8 cellular contexts compared by ENCODE assay signal in genomic region chr1:11790880-11791715, GRCh38. TPM values are rescaled to one million over a fixed set of nuclear protein-coding genes. Genes with fewer than 3 reads are reported as not detected.
DNase-seq lines count a peak whose midpoint lies in the region; ATAC-seq, FAIRE-seq and TF ChIP-seq lines count a peak whose summit lies in the region.

No MANE protein-coding gene starts in this region.

- DNase-seq in RWPE1 (ENCODE audit: low spot score) = peak; percentile 52
- DNase-seq in fibroblast of pulmonary artery (ENCODE audit: low read depth) = peak; percentile 98
- no peak for DNase-seq in HTR-8/SVneo (ENCODE audit: insufficient read length, low spot score)
- DNase-seq in naive thymus-derived CD8-positive, alpha-beta T cell = no peak

- peak overlapping the region; percentile 13 to 95 (median 78); a peak in 19 of 22 replicates for H3K27ac ChIP-seq in BLaER1 treated with 17β-estradiol and CSF1 and Interleukin-3, amounts not matched to agents 10 nM and 100 nM
- H3K27ac ChIP-seq in RWPE1 (peak overlapping the region; percentile 78), parathyroid adenoma (peak overlapping the region; percentile 87)

- no peaks in the 10 kb centered on the region; a peak in 2 of 22 replicates for H4K20me1 ChIP-seq in BLaER1 treated with 17β-estradiol and CSF1 and Interleukin-3, amounts not matched to agents 10 nM and 100 nM

- peak overlapping the region; percentile 53 to 96 (median 82) for H3K4me2 ChIP-seq in BLaER1 treated with 17β-estradiol and CSF1 and Interleukin-3, amounts not matched to agents 10 nM and 100 nM
- H3K4me2 ChIP-seq in parathyroid adenoma (ENCODE audit: low read length) = no peak overlapping the region

- H3K79me2 ChIP-seq in parathyroid adenoma = no peaks in the 10 kb centered on the region

- FAIRE-seq in HTR-8/SVneo (lab: Jason Lieb, UNC) = no peak

- H3K27me3 Mint-ChIP-seq in naive thymus-derived CD8-positive, alpha-beta T cell = no peaks in the 10 kb centered on the region

- ATAC-seq in GM18505 (IDR thresholded peaks at IDR 0.05; ENCODE audit: unreplicated experiment) = no peak
- ATAC-seq in HG03135 (IDR thresholded peaks at IDR 0.05; ENCODE audit: unreplicated experiment) = no peak
- ATAC-seq in naive thymus-derived CD8-positive, alpha-beta T cell = no peak

- H3K9ac ChIP-seq in BLaER1 treated with 17β-estradiol and CSF1 and Interleukin-3, amounts not matched to agents 10 nM and 100 nM = peak overlapping the region in 10 of 11 experiments; percentile 37 to 77 (median 62); a peak in 17 of 22 replicates
- no peak overlapping the region for H3K9ac ChIP-seq in parathyroid adenoma

- no peaks in the 10 kb centered on the region for H3K9me3 ChIP-seq in BLaER1 treated with 17β-estradiol and CSF1 and Interleukin-3, amounts not matched to agents 10 nM and 100 nM (replicated peaks in 1 of 11)
- no peaks in the 10 kb centered on the region for H3K9me3 ChIP-seq in parathyroid adenoma (ENCODE audit: control insufficient read depth, low read length)

- no peak for TF ChIP-seq POLR2A in GM18505 (IDR thresholded peaks at IDR 0.05; ENCODE audit: borderline replicate concordance, extremely low read depth, insufficient read depth, insufficient read length)

- H3K4me3 Mint-ChIP-seq in naive thymus-derived CD8-positive, alpha-beta T cell = no peak overlapping the region

- H3K36me3 ChIP-seq in BLaER1 treated with 17β-estradiol and CSF1 and Interleukin-3, amounts not matched to agents 10 nM and 100 nM = peaks cover 26 to 65% (median 40%) of the 10 kb centered on the region in 11 experiments
- no peaks in the 10 kb centered on the region for H3K36me3 ChIP-seq in parathyroid adenoma (ENCODE audit: control insufficient read depth, insufficient read depth, low read length)

- peaks cover 0 to 14% (median 6%) of the 10 kb centered on the region in 4 donors for H3K4me1 Mint-ChIP-seq in naive thymus-derived CD8-positive, alpha-beta T cell

- CTCF ChIA-PET in RWPE1 (lab: Yijun Ruan, JAX) = no interaction called here

- H3K4me1 ChIP-seq in BLaER1 treated with 17β-estradiol and CSF1 and Interleukin-3, amounts not matched to agents 10 nM and 100 nM = peaks cover 38 to 72% (median 63%) of the 10 kb centered on the region in 10 experiments
- H3K4me1 ChIP-seq in parathyroid adenoma = peaks cover 10% of the 10 kb centered on the region

- no peaks in the 10 kb centered on the region for H3K27me3 ChIP-seq in BLaER1 treated with 17β-estradiol and CSF1 and Interleukin-3, amounts not matched to agents 10 nM and 100 nM
- no peaks in the 10 kb centered on the region for H3K27me3 ChIP-seq in parathyroid adenoma (ENCODE audit: control insufficient read depth, insufficient read depth, low read length)

- peak overlapping the region in 5 of 10 experiments; percentile 11 to 48 (median 19); a peak in 6 of 20 replicates for H3K4me3 ChIP-seq in BLaER1 treated with 17β-estradiol and CSF1 and Interleukin-3, amounts not matched to agents 10 nM and 100 nM
- H3K4me3 ChIP-seq in fibroblast of pulmonary artery (replicated peaks; ENCODE audit: low read depth, low read length) = no peak overlapping the region
- no peak overlapping the region for H3K4me3 ChIP-seq in parathyroid adenoma (ENCODE audit: low read depth, low read length)

- peak overlapping the region in 5 of 10 donors; percentile 35 to 83 (median 38) for H3K27ac Mint-ChIP-seq in naive thymus-derived CD8-positive, alpha-beta T cell

- no peaks in the 10 kb centered on the region for H3K9me3 Mint-ChIP-seq in naive thymus-derived CD8-positive, alpha-beta T cell

- POLR2A ChIA-PET in RWPE1 (lab: Yijun Ruan, JAX; ENCODE audit: low non-redundant PET) = no interaction called here
- POLR2A ChIA-PET in naive thymus-derived CD8-positive, alpha-beta T cell (lab: Charles Lee) = no interaction called here

- H2AFZ ChIP-seq in parathyroid adenoma = no peak overlapping the region

- H3K36me3 Mint-ChIP-seq in naive thymus-derived CD8-positive, alpha-beta T cell = peaks cover 0 to 36% (median 14%) of the 10 kb centered on the region in 3 donors

- TF ChIP-seq CTCF in RWPE1 (conservative IDR thresholded peaks at IDR 0.05; ENCODE audit: low read depth) (no peak), fibroblast of pulmonary artery (IDR thresholded peaks at IDR 0.05; ENCODE audit: low read length, missing control alignments) (no peak), parathyroid adenoma (IDR thresholded peaks at IDR 0.05) (no peak)

RNA-seq across cellular contexts. Expression of gene MTHFR, which starts 14.7 kb away (rescaled TPM):
- total RNA-seq in naive thymus-derived CD8-positive, alpha-beta T cell = 10 to 100 TPM; 63.9 to 71.7 TPM
- 1 to 10 TPM; 3.7 to 9.5 (median 8.0) TPM for polyA plus RNA-seq in naive thymus-derived CD8-positive, alpha-beta T cell

RNA-seq across cellular contexts. Expression of gene CLCN6, which starts 14.9 kb away (rescaled TPM):
- total RNA-seq in naive thymus-derived CD8-positive, alpha-beta T cell = 10 to 100 TPM; 26.8 to 31.8 TPM
- 1 to 10 TPM; 1.2 to 2.8 (median 2.1) TPM for polyA plus RNA-seq in naive thymus-derived CD8-positive, alpha-beta T cell

RNA-seq across cellular contexts. Expression of gene C1orf167, which starts 29.1 kb away (rescaled TPM):
- not detected for total RNA-seq in naive thymus-derived CD8-positive, alpha-beta T cell
- polyA plus RNA-seq in naive thymus-derived CD8-positive, alpha-beta T cell = not detected

RNA-seq across cellular contexts. Expression of gene AGTRAP, which starts 55.2 kb away (rescaled TPM):
- 10 to 100 TPM; 16.7 to 19.3 TPM for total RNA-seq in naive thymus-derived CD8-positive, alpha-beta T cell
- polyA plus RNA-seq in naive thymus-derived CD8-positive, alpha-beta T cell = 100 to 1,000 TPM in 1 of 3 donors, 10 to 100 TPM in 2; 57.3 to 106 (median 90.0) TPM

RNA-seq across cellular contexts. Expression of gene NPPA, which starts 56.5 kb away (rescaled TPM):
- total RNA-seq in naive thymus-derived CD8-positive, alpha-beta T cell = not detected
- polyA plus RNA-seq in naive thymus-derived CD8-positive, alpha-beta T cell = not detected

Comparison
In these comparisons a context has a peak if more than half of its experiments do, and no peak if none do; other contexts are left out.
1. DNase-seq: peak in RWPE1 (single experiment) and fibroblast of pulmonary artery (single experiment); none in HTR-8/SVneo (single experiment) and naive thymus-derived CD8-positive, alpha-beta T cell (0 of 10).
2. Peak in every context shown above with its lines, with median percentiles within 50 percentile points of each other: H3K27ac ChIP-seq.